ENCODE assay signal across 8 cellular contexts in genomic region chr9:116156621-116157314, GRCh38. TPM values are rescaled to one million over a fixed set of nuclear protein-coding genes. Genes with fewer than 3 reads are reported as not detected.
DNase-seq lines count a peak whose midpoint lies in the region; ATAC-seq and TF ChIP-seq lines count a peak whose summit lies in the region.

No MANE protein-coding gene starts in this region.

- H3K36me3 Mint-ChIP-seq in type B pancreatic cell: no peaks in the 10 kb centered on the region

- CTCF ChIA-PET in BJ (lab: Yijun Ruan, JAX): interaction anchor here (0.6 to 4.4 kb wide), 7 partner anchors 9 to 565 kb away, joined by 3 to 17 read pairs (median 5); no protein-coding TSS in a partner anchor

- ATAC-seq in left colon (peak; percentile 52), HG02623 (IDR thresholded peaks at IDR 0.05; ENCODE audit: unreplicated experiment) (no peak), GM18861 (IDR thresholded peaks at IDR 0.05; ENCODE audit: unreplicated experiment) (no peak), HG03378 (IDR thresholded peaks at IDR 0.05; ENCODE audit: unreplicated experiment) (no peak)

- H3K9me3 Mint-ChIP-seq in type B pancreatic cell: no peaks in the 10 kb centered on the region

- TF ChIP-seq CTCF in BJ (IDR thresholded peaks at IDR 0.05; ENCODE audit: insufficient read depth, low read depth, low read length) (no peak), type B pancreatic cell (conservative IDR thresholded peaks at IDR 0.05) (no peak)

- POLR2A ChIA-PET in BJ (lab: Charles Lee): interaction anchor here (0.6 to 0.7 kb wide), 2 partner anchors 8 to 484 kb away, joined by 3 to 5 read pairs; no protein-coding TSS in a partner anchor

- H3K27me3 ChIP-seq in BJ (ENCODE audit: control insufficient read depth, insufficient read depth, low read length): no peaks in the 10 kb centered on the region

- H3K4me1 Mint-ChIP-seq in type B pancreatic cell (ENCODE audit: unreplicated experiment): peaks cover 44% of the 10 kb centered on the region

- peaks cover 4% of the 10 kb centered on the region; the same call in 1 of the 2 replicates for H3K36me3 ChIP-seq in BJ (ENCODE audit: control insufficient read depth, insufficient read depth, low read length)

- DNase-seq in BJ (ENCODE audit: low read depth) (peak; percentile 64), NCI-H2029 (lab: John Stamatoyannopoulos, UW) (peak; percentile 83), cerebellar cortex (ENCODE audit: low spot score) (peak; percentile 81), left colon (peak; percentile 17 to 27), type B pancreatic cell (ENCODE audit: extremely low spot score, unreplicated experiment) (no peak)

- no peak overlapping the region for H3K27ac Mint-ChIP-seq in type B pancreatic cell

- intact Hi-C loops in left colon (cut with DNase I, micrococcal nuclease): no loop called here

- peak overlapping the region; percentile 79 for H3K4me3 Mint-ChIP-seq in type B pancreatic cell

- peaks cover 85% of the 10 kb centered on the region for H3K27me3 Mint-ChIP-seq in type B pancreatic cell

- peak overlapping the region; percentile 62 for H3K4me3 ChIP-seq in BJ (ENCODE audit: low read depth, low read length)

RNA-seq across cellular contexts. Expression of gene PAPPA, which starts 3.2 kb away (rescaled TPM):
- 34.7 and 39.9 TPM in 2 replicates for polyA plus RNA-seq in BJ (2011; rRNA removed)
- 90.5 and 100 TPM in 2 replicates for polyA minus RNA-seq in BJ (2011; rRNA and poly(A)+ RNA removed)
- total RNA-seq in left colon (1 to 10 TPM in 1 of 2 donors, under 1 TPM in 1; 0.82 to 1.6 TPM), type B pancreatic cell (ENCODE audit: low replicate concordance) (1.2 and 11.0 TPM in 2 replicates)
